In genomic region chr6:3162565-3163247, GRCh38 we compare ENCODE assay signal across 1 cellular context.
A peak's percentile ranks its signal among the peaks of the same experiment; 100 is the strongest.
TF ChIP-seq lines count a peak whose summit lies in the region.

No MANE protein-coding gene starts in this region.

TF ChIP-seq in HepG2, 621 proteins besides CTCF, POLR2A, EP300 and RAD21 (continued from another document and continues in another):
- peak; percentile 88 for TF ChIP-seq ARID4A (CRISPR knock-in tag; IDR thresholded peaks at IDR 0.05; ENCODE audit: borderline replicate concordance)
- 0 out of 2 replicates have a peak, but pooled peaks have one; percentile 9 for TF ChIP-seq PRDM4 (CRISPR knock-in tag; IDR thresholded peaks at IDR 0.05; ENCODE audit: borderline replicate concordance)
- peak; percentile 1; the same call in 1 of the 2 replicates for TF ChIP-seq AKNA (CRISPR knock-in tag; IDR thresholded peaks at IDR 0.05; ENCODE audit: borderline replicate concordance)
- TF ChIP-seq ZBTB1 (CRISPR knock-in tag; IDR thresholded peaks at IDR 0.05; ENCODE audit: borderline replicate concordance) = no peak
- no peak for TF ChIP-seq LCORL (IDR thresholded peaks at IDR 0.05)
- TF ChIP-seq LCORL (CRISPR knock-in tag; IDR thresholded peaks at IDR 0.05) = peak; percentile 70; the same call in 1 of the 2 replicates
- peak; percentile 70 for TF ChIP-seq HNF4A (CRISPR knock-in tag; IDR thresholded peaks at IDR 0.05)
- TF ChIP-seq SMAD9 (CRISPR knock-in tag; IDR thresholded peaks at IDR 0.05) = peak; percentile 82; the same call in 1 of the 2 replicates
- no peak for TF ChIP-seq PAF1 (CRISPR knock-in tag; IDR thresholded peaks at IDR 0.05)
- TF ChIP-seq ZNF761 (CRISPR knock-in tag; conservative IDR thresholded peaks at IDR 0.05) = peak; percentile 90; the same call in 1 of the 2 replicates
- TF ChIP-seq PRMT3 (CRISPR knock-in tag; IDR thresholded peaks at IDR 0.05; ENCODE audit: borderline replicate concordance, low read depth) = no peak
- peak; percentile 36; the same call in 1 of the 2 replicates for TF ChIP-seq HNRNPUL1 (IDR thresholded peaks at IDR 0.05; ENCODE audit: low read depth, low read length)
- TF ChIP-seq ZBTB14 (CRISPR knock-in tag; IDR thresholded peaks at IDR 0.05) = peak; percentile 63
- TF ChIP-seq ZNF503 (CRISPR knock-in tag; IDR thresholded peaks at IDR 0.05) = peak; percentile 67; the same call in 1 of the 2 replicates
- TF ChIP-seq ZNF780A (CRISPR knock-in tag; IDR thresholded peaks at IDR 0.05) = peak; percentile 96; the same call in 1 of the 2 replicates
- peak; percentile 82 for TF ChIP-seq ZNF441 (CRISPR knock-in tag; IDR thresholded peaks at IDR 0.05; ENCODE audit: borderline replicate concordance)
- 0 out of 2 replicates have a peak, but pooled peaks have one; percentile 44 for TF ChIP-seq NAIF1 (CRISPR knock-in tag; IDR thresholded peaks at IDR 0.05; ENCODE audit: borderline replicate concordance)
- TF ChIP-seq ZNF124 (CRISPR knock-in tag; IDR thresholded peaks at IDR 0.05) = 0 out of 2 replicates have a peak, but pooled peaks have one; percentile 65
- TF ChIP-seq TCF12 (IDR thresholded peaks at IDR 0.05) = no peak
- peak; percentile 78 for TF ChIP-seq TCF12 (CRISPR knock-in tag; IDR thresholded peaks at IDR 0.05)
- peak; percentile 95 for TF ChIP-seq ZNF18 (CRISPR knock-in tag; IDR thresholded peaks at IDR 0.05; ENCODE audit: insufficient replicate concordance)
- TF ChIP-seq SRY (CRISPR knock-in tag; IDR thresholded peaks at IDR 0.05) = peak; percentile 90; the same call in 1 of the 2 replicates
- peak; percentile 63; the same call in 1 of the 2 replicates for TF ChIP-seq MIER3 (CRISPR knock-in tag; IDR thresholded peaks at IDR 0.05; ENCODE audit: borderline replicate concordance)
- TF ChIP-seq ZSCAN9 (CRISPR knock-in tag; IDR thresholded peaks at IDR 0.05; ENCODE audit: borderline replicate concordance) = peak; percentile 76; the same call in 1 of the 2 replicates
- TF ChIP-seq RNF2 (conservative IDR thresholded peaks at IDR 0.05; ENCODE audit: low read depth) = peak; percentile 75; the same call in 1 of the 2 replicates
- peak; percentile 77; the same call in 1 of the 2 replicates for TF ChIP-seq MAZ (IDR thresholded peaks at IDR 0.05; ENCODE audit: borderline replicate concordance, low read depth, low read length)
- peak; percentile 98 for TF ChIP-seq MAZ (CRISPR knock-in tag; IDR thresholded peaks at IDR 0.05; ENCODE audit: low read depth)
- TF ChIP-seq ZNF850 (CRISPR knock-in tag; conservative IDR thresholded peaks at IDR 0.05) = no peak; the same call in 1 of the 2 replicates
- TF ChIP-seq MEIS2 (CRISPR knock-in tag; IDR thresholded peaks at IDR 0.05) = peak; percentile 78; the same call in 1 of the 2 replicates
- no peak for TF ChIP-seq PBX2 (CRISPR knock-in tag; IDR thresholded peaks at IDR 0.05)
- TF ChIP-seq FOXA3 (CRISPR knock-in tag; IDR thresholded peaks at IDR 0.05) = peak; percentile 54; the same call in 1 of the 2 replicates
- TF ChIP-seq JUN (CRISPR knock-in tag; IDR thresholded peaks at IDR 0.05) = 0 out of 2 replicates have a peak, but pooled peaks have one; percentile 39
- peak; percentile 90 for TF ChIP-seq KLF12 (CRISPR knock-in tag; IDR thresholded peaks at IDR 0.05; ENCODE audit: borderline replicate concordance)
- TF ChIP-seq ISX (CRISPR knock-in tag; conservative IDR thresholded peaks at IDR 0.05) = no peak
- peak; percentile 88; the same call in 1 of the 2 replicates for TF ChIP-seq ZNF230 (CRISPR knock-in tag; IDR thresholded peaks at IDR 0.05)
- peak; percentile 51 for TF ChIP-seq ELF1 (CRISPR knock-in tag; IDR thresholded peaks at IDR 0.05)
- TF ChIP-seq ZBTB7A (CRISPR knock-in tag; IDR thresholded peaks at IDR 0.05) = peak; percentile 71; the same call in 1 of the 2 replicates
- TF ChIP-seq CHD2 (IDR thresholded peaks at IDR 0.05; ENCODE audit: low read depth, low read length) = no peak
- TF ChIP-seq SIX4 (CRISPR knock-in tag; IDR thresholded peaks at IDR 0.05) = peak; percentile 72; the same call in 1 of the 2 replicates
- peak; percentile 84; the same call in 1 of the 2 replicates for TF ChIP-seq ZNF451 (CRISPR knock-in tag; IDR thresholded peaks at IDR 0.05)
- peak; percentile 87 for TF ChIP-seq ZNF572 (CRISPR knock-in tag; IDR thresholded peaks at IDR 0.05)
- TF ChIP-seq CCDC6 (CRISPR knock-in tag; IDR thresholded peaks at IDR 0.05) = peak; percentile 98
- peak; percentile 90 for TF ChIP-seq ZNF563 (CRISPR knock-in tag; IDR thresholded peaks at IDR 0.05)
- peak; percentile 77 for TF ChIP-seq MXD4 (CRISPR knock-in tag; IDR thresholded peaks at IDR 0.05)
- TF ChIP-seq KLF16 (CRISPR knock-in tag; IDR thresholded peaks at IDR 0.05) = peak in 1 of 2 experiments; percentile 69; a peak in 2 of 4 replicates
